2 cellular contexts compared by ENCODE assay signal in the genomic region with DNA sequence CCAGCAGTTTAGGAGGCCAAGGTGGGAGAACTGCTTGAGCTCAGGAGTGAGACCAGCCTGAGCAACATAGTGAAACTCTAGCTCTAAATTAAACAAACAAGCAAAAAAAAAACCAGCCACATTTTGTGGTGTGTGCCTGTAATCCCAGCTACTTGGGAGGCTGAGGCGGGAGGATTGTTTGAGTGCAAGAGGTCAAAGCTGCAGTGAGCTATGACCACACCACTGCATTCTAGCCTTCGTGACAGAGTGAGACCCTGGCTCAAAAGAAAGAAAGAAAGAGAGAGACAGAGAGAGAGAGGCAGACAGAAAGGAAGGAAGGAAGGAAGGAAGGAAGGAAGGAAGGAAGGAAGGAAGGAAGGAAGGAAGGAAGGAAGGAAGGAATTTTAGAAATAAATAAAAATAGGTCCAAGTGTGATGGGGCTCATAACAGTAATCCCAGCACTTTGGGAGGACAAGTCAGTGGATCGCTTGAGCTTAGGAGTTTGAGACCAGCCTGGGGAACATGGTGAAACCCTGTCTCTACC.
TF ChIP-seq lines count a peak whose summit lies in the region.

No MANE protein-coding gene starts in this region.

TF ChIP-seq in HepG2, 621 proteins besides CTCF, POLR2A, EP300 and RAD21:
- TF ChIP-seq, protein P1, sequence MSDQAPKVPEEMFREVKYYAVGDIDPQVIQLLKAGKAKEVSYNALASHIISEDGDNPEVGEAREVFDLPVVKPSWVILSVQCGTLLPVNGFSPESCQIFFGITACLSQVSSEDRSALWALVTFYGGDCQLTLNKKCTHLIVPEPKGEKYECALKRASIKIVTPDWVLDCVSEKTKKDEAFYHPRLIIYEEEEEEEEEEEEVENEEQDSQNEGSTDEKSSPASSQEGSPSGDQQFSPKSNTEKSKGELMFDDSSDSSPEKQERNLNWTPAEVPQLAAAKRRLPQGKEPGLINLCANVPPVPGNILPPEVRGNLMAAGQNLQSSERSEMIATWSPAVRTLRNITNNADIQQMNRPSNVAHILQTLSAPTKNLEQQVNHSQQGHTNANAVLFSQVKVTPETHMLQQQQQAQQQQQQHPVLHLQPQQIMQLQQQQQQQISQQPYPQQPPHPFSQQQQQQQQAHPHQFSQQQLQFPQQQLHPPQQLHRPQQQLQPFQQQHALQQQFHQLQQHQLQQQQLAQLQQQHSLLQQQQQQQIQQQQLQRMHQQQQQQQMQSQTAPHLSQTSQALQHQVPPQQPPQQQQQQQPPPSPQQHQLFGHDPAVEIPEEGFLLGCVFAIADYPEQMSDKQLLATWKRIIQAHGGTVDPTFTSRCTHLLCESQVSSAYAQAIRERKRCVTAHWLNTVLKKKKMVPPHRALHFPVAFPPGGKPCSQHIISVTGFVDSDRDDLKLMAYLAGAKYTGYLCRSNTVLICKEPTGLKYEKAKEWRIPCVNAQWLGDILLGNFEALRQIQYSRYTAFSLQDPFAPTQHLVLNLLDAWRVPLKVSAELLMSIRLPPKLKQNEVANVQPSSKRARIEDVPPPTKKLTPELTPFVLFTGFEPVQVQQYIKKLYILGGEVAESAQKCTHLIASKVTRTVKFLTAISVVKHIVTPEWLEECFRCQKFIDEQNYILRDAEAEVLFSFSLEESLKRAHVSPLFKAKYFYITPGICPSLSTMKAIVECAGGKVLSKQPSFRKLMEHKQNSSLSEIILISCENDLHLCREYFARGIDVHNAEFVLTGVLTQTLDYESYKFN (CRISPR knock-in tag; conservative IDR thresholded peaks at IDR 0.05) = no peak
- no peak for TF ChIP-seq KLF6 (CRISPR knock-in tag; IDR thresholded peaks at IDR 0.05)
- TF ChIP-seq, protein P2, sequence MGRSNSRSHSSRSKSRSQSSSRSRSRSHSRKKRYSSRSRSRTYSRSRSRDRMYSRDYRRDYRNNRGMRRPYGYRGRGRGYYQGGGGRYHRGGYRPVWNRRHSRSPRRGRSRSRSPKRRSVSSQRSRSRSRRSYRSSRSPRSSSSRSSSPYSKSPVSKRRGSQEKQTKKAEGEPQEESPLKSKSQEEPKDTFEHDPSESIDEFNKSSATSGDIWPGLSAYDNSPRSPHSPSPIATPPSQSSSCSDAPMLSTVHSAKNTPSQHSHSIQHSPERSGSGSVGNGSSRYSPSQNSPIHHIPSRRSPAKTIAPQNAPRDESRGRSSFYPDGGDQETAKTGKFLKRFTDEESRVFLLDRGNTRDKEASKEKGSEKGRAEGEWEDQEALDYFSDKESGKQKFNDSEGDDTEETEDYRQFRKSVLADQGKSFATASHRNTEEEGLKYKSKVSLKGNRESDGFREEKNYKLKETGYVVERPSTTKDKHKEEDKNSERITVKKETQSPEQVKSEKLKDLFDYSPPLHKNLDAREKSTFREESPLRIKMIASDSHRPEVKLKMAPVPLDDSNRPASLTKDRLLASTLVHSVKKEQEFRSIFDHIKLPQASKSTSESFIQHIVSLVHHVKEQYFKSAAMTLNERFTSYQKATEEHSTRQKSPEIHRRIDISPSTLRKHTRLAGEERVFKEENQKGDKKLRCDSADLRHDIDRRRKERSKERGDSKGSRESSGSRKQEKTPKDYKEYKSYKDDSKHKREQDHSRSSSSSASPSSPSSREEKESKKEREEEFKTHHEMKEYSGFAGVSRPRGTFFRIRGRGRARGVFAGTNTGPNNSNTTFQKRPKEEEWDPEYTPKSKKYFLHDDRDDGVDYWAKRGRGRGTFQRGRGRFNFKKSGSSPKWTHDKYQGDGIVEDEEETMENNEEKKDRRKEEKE (IDR thresholded peaks at IDR 0.05) = no peak
- TF ChIP-seq, protein P3, sequence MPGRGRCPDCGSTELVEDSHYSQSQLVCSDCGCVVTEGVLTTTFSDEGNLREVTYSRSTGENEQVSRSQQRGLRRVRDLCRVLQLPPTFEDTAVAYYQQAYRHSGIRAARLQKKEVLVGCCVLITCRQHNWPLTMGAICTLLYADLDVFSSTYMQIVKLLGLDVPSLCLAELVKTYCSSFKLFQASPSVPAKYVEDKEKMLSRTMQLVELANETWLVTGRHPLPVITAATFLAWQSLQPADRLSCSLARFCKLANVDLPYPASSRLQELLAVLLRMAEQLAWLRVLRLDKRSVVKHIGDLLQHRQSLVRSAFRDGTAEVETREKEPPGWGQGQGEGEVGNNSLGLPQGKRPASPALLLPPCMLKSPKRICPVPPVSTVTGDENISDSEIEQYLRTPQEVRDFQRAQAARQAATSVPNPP (CRISPR knock-in tag; IDR thresholded peaks at IDR 0.05) = no peak
- TF ChIP-seq, protein P4, sequence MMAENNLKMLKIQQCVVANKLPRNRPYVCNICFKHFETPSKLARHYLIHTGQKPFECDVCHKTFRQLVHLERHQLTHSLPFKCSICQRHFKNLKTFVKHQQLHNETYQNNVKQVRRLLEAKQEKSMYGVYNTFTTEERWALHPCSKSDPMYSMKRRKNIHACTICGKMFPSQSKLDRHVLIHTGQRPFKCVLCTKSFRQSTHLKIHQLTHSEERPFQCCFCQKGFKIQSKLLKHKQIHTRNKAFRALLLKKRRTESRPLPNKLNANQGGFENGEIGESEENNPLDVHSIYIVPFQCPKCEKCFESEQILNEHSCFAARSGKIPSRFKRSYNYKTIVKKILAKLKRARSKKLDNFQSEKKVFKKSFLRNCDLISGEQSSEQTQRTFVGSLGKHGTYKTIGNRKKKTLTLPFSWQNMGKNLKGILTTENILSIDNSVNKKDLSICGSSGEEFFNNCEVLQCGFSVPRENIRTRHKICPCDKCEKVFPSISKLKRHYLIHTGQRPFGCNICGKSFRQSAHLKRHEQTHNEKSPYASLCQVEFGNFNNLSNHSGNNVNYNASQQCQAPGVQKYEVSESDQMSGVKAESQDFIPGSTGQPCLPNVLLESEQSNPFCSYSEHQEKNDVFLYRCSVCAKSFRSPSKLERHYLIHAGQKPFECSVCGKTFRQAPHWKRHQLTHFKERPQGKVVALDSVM (CRISPR knock-in tag; IDR thresholded peaks at IDR 0.05) = peak; percentile 78

TF ChIP-seq in endothelial cell of umbilical vein, 7 proteins besides CTCF, POLR2A, EP300 and RAD21:
- TF ChIP-seq, protein P5, sequence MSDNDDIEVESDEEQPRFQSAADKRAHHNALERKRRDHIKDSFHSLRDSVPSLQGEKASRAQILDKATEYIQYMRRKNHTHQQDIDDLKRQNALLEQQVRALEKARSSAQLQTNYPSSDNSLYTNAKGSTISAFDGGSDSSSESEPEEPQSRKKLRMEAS (IDR thresholded peaks at IDR 0.05; ENCODE audit: insufficient read depth, insufficient read length) = no peak
- no peak for TF ChIP-seq JUN (IDR thresholded peaks at IDR 0.05; ENCODE audit: borderline replicate concordance, insufficient read depth, insufficient read length, low read depth)
- TF ChIP-seq GATA2 (IDR thresholded peaks at IDR 0.05; ENCODE audit: insufficient read depth, insufficient read length, low read depth, low read length) = no peak
- TF ChIP-seq POLR2AphosphoS5 (IDR thresholded peaks at IDR 0.05; ENCODE audit: insufficient read depth, low read depth, low read length) = no peak
- TF ChIP-seq MYC (IDR thresholded peaks at IDR 0.05; ENCODE audit: low read depth, low read length) = no peak
- TF ChIP-seq FOS (IDR thresholded peaks at IDR 0.05; ENCODE audit: borderline replicate concordance, insufficient read depth, low read length) = no peak
- no peak for TF ChIP-seq EZH2 (IDR thresholded peaks at IDR 0.05; ENCODE audit: borderline replicate concordance, low read depth, low read length, severe bottlenecking)
